8 cellular contexts compared by ENCODE assay signal in genomic region chr14:61569308-61569707, GRCh38.
DNase-seq lines count a peak whose midpoint lies in the region; ATAC-seq and TF ChIP-seq lines count a peak whose summit lies in the region.

No MANE protein-coding gene starts in this region.

- H3K36me3 Mint-ChIP-seq in CD8-positive, alpha-beta T cell = no peaks in the 10 kb centered on the region
- peaks cover 2% of the 10 kb centered on the region for H3K36me3 Mint-ChIP-seq in IgD-negative memory B cell
- peaks cover 7% of the 10 kb centered on the region for H3K36me3 Mint-ChIP-seq in central memory CD8-positive, alpha-beta T cell (ENCODE audit: insufficient read depth)
- H3K36me3 Mint-ChIP-seq in naive thymus-derived CD4-positive, alpha-beta T cell = peaks cover 0 to 21% (median 0%) of the 10 kb centered on the region in 5 donors

- no peaks in the 10 kb centered on the region for H3K9me3 Mint-ChIP-seq in CD8-positive, alpha-beta T cell
- no peaks in the 10 kb centered on the region for H3K9me3 Mint-ChIP-seq in IgD-negative memory B cell
- H3K9me3 Mint-ChIP-seq in central memory CD8-positive, alpha-beta T cell = no peaks in the 10 kb centered on the region
- peaks cover 0 to 5% (median 0%) of the 10 kb centered on the region in 11 donors for H3K9me3 Mint-ChIP-seq in naive thymus-derived CD4-positive, alpha-beta T cell

- POLR2A ChIA-PET in CD8-positive, alpha-beta T cell (lab: Charles Lee) = interaction anchor here (0.8 to 1.5 kb wide), 4 partner anchors 17 to 128 kb away, joined by 3 to 5 read pairs (median 3); partner anchors contain the start of gene HIF1A
- POLR2A ChIA-PET in naive thymus-derived CD4-positive, alpha-beta T cell (lab: Charles Lee) = interaction anchor here (0.6 to 1.6 kb wide), 10 partner anchors 10 to 129 kb away, joined by 3 to 5 read pairs (median 3); partner anchors contain the start of gene HIF1A

- no peak for DNase-seq in CD8-positive, alpha-beta T cell
- DNase-seq in central memory CD8-positive, alpha-beta T cell (ENCODE audit: low spot score in 2 of 2) = no peak
- DNase-seq in naive thymus-derived CD4-positive, alpha-beta T cell = no peak
- DNase-seq in SHP77 (lab: John Stamatoyannopoulos, UW) (no peak), foreskin keratinocyte (no peak)

- no peaks in the 10 kb centered on the region for H3K36me3 ChIP-seq in CD8-positive, alpha-beta T cell (ENCODE audit: insufficient read depth, low read length)
- no peaks in the 10 kb centered on the region for H3K36me3 ChIP-seq in naive thymus-derived CD4-positive, alpha-beta T cell (ENCODE audit: control insufficient read depth in 2 of 3, insufficient read depth in 3 of 3, low read length in 3 of 3)

- peak overlapping the region; percentile 86 for H3K27ac Mint-ChIP-seq in CD8-positive, alpha-beta T cell
- H3K27ac Mint-ChIP-seq in IgD-negative memory B cell = peak overlapping the region; percentile 91 to 99 (median 91)
- no peak overlapping the region for H3K27ac Mint-ChIP-seq in central memory CD8-positive, alpha-beta T cell (ENCODE audit: low read depth)
- H3K27ac Mint-ChIP-seq in naive thymus-derived CD4-positive, alpha-beta T cell = peak overlapping the region; percentile 81 to 94 (median 86)

- no peak for ATAC-seq in CD8-positive, alpha-beta T cell
- no peak for ATAC-seq in central memory CD8-positive, alpha-beta T cell (replicated peaks; ENCODE audit: extremely low read depth, poor library complexity, severe bottlenecking)
- no peak for ATAC-seq in naive thymus-derived CD4-positive, alpha-beta T cell
- ATAC-seq in HG03565 (IDR thresholded peaks at IDR 0.05; ENCODE audit: unreplicated experiment) (no peak), HG02870 (IDR thresholded peaks at IDR 0.05; ENCODE audit: unreplicated experiment) (no peak), foreskin keratinocyte (no peak)

- H3K9me3 ChIP-seq in CD8-positive, alpha-beta T cell (ENCODE audit: low read length) = no peaks in the 10 kb centered on the region
- no peaks in the 10 kb centered on the region for H3K9me3 ChIP-seq in naive thymus-derived CD4-positive, alpha-beta T cell (ENCODE audit: control insufficient read depth in 2 of 3, low read length in 3 of 3)

- H3K4me1 Mint-ChIP-seq in CD8-positive, alpha-beta T cell (ENCODE audit: low read depth) = peaks cover 50% of the 10 kb centered on the region
- peaks cover 26 to 31% (median 31%) of the 10 kb centered on the region in 3 donors for H3K4me1 Mint-ChIP-seq in IgD-negative memory B cell
- H3K4me1 Mint-ChIP-seq in central memory CD8-positive, alpha-beta T cell = peaks cover 23% of the 10 kb centered on the region
- peaks cover 40 to 77% (median 64%) of the 10 kb centered on the region in 7 donors for H3K4me1 Mint-ChIP-seq in naive thymus-derived CD4-positive, alpha-beta T cell

- no peak overlapping the region for H3K27ac ChIP-seq in CD8-positive, alpha-beta T cell (ENCODE audit: low read depth, low read length)
- H3K27ac ChIP-seq in naive thymus-derived CD4-positive, alpha-beta T cell (ENCODE audit: low read depth, low read length) = peak overlapping the region; percentile 26
- H3K27ac ChIP-seq in foreskin keratinocyte = no peak overlapping the region

- H3K4me1 ChIP-seq in CD8-positive, alpha-beta T cell (ENCODE audit: insufficient read depth, low read length) = peaks cover 37% of the 10 kb centered on the region
- peaks cover 0 to 40% of the 10 kb centered on the region in 2 donors for H3K4me1 ChIP-seq in naive thymus-derived CD4-positive, alpha-beta T cell (ENCODE audit: control insufficient read depth in 2 of 2, insufficient read depth in 2 of 2, low read length in 2 of 2)
- peaks cover 43% of the 10 kb centered on the region for H3K4me1 ChIP-seq in foreskin keratinocyte

- H3K27me3 ChIP-seq in CD8-positive, alpha-beta T cell (ENCODE audit: insufficient read depth, low read length) = no peaks in the 10 kb centered on the region
- H3K27me3 ChIP-seq in naive thymus-derived CD4-positive, alpha-beta T cell (ENCODE audit: control insufficient read depth in 2 of 2, insufficient read depth in 2 of 2, low read length in 2 of 2) = no peaks in the 10 kb centered on the region
- H3K27me3 ChIP-seq in foreskin keratinocyte = no peaks in the 10 kb centered on the region

- H3K4me3 Mint-ChIP-seq in CD8-positive, alpha-beta T cell = peak overlapping the region; percentile 62
- H3K4me3 Mint-ChIP-seq in IgD-negative memory B cell = peak overlapping the region; percentile 62 to 90 (median 78)
- H3K4me3 Mint-ChIP-seq in central memory CD8-positive, alpha-beta T cell = peak overlapping the region; percentile 57
- peak overlapping the region; percentile 51 to 88 (median 78) for H3K4me3 Mint-ChIP-seq in naive thymus-derived CD4-positive, alpha-beta T cell

- intact Hi-C loops in CD8-positive, alpha-beta T cell (cut with DNase I, micrococcal nuclease) = loop anchor here in 1 of 2 experiments (5.0 kb wide), 3 partner anchors 78 to 148 kb away; partner anchors contain the start of gene HIF1A
- intact Hi-C loops in naive thymus-derived CD4-positive, alpha-beta T cell (cut with micrococcal nuclease) = loop anchor here (1.0 to 5.0 kb wide), 5 partner anchors 9 to 148 kb away; no protein-coding TSS in a partner anchor

- H3K4me3 ChIP-seq in CD8-positive, alpha-beta T cell (ENCODE audit: low read depth, low read length) = peak overlapping the region; percentile 17
- H3K4me3 ChIP-seq in naive thymus-derived CD4-positive, alpha-beta T cell (ENCODE audit: low read length) = peak overlapping the region; percentile 47

- CTCF ChIA-PET in CD8-positive, alpha-beta T cell (lab: Charles Lee) = interaction anchor here (1.0 kb wide), 1 partner anchor 10 kb away, joined by 5 read pairs; no protein-coding TSS in a partner anchor
- CTCF ChIA-PET in naive thymus-derived CD4-positive, alpha-beta T cell (lab: Charles Lee) = interaction anchor here (0.8 to 1.8 kb wide), 3 partner anchors 9 to 192 kb away, joined by 3 to 5 read pairs (median 3); partner anchors contain the start of gene SNAPC1

- no peaks in the 10 kb centered on the region for H3K27me3 Mint-ChIP-seq in CD8-positive, alpha-beta T cell (ENCODE audit: low read depth)
- no peaks in the 10 kb centered on the region for H3K27me3 Mint-ChIP-seq in IgD-negative memory B cell
- H3K27me3 Mint-ChIP-seq in central memory CD8-positive, alpha-beta T cell = peaks cover 8% of the 10 kb centered on the region
- peaks cover 0 to 10% (median 0%) of the 10 kb centered on the region in 5 donors for H3K27me3 Mint-ChIP-seq in naive thymus-derived CD4-positive, alpha-beta T cell

- TF ChIP-seq CTCF in CD8-positive, alpha-beta T cell (IDR thresholded peaks at IDR 0.05) = no peak
- no peak for TF ChIP-seq CTCF in foreskin keratinocyte (conservative IDR thresholded peaks at IDR 0.05)
